Comparison of ENCODE assay signal across 24 cellular contexts in the genomic region with DNA sequence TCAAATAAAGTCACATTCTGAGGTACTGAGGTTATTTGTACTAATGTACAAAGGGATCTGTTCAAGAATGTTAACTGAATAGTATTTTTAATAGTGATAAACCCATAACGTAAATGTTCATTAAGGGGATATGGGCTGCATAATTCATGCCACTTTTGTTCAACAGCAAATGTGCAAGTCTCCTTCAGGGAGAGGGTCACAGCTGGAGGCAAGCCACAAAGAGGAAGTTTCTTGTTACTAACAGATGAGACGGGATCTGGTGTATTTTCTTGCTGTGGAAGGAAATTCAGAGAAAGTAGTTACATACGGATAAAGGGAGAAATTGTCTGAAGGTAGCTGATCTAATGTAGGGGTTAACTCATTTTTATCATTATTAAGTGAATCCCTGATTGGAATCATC. TPM values are rescaled to one million over a fixed set of nuclear protein-coding genes. Genes with fewer than 3 reads are reported as not detected.
A peak's percentile ranks its signal among the peaks of the same experiment; 100 is the strongest.
DNase-seq lines count a peak whose midpoint lies in the region; ATAC-seq and TF ChIP-seq lines count a peak whose summit lies in the region.
"Had no signal": no experiment of that assay in that cellular context is flagged by ENCODE, and none has a peak within 500 bp of the region (broad histone marks: within the 10 kb centered on the region; RNA-seq: fewer than 3 reads in every experiment).

No MANE protein-coding gene starts in this region.

- peaks cover 33% of the 10 kb centered on the region for H3K36me3 ChIP-seq in GM23338 (ENCODE audit: insufficient read depth)
- H3K36me3 ChIP-seq: HAP-1, MG63, SJCRH30 had no signal

- H3K4me3 Mint-ChIP-seq in GM23338 (no peak overlapping the region), osteocyte (ENCODE audit: unreplicated experiment) (no peak overlapping the region), HFFc6 (no peak overlapping the region)
- H3K4me3 Mint-ChIP-seq: CD4-positive, alpha-beta memory T cell had no signal

- no peaks in the 10 kb centered on the region for H3K9me2 ChIP-seq in GM23338 (ENCODE audit: insufficient read depth)

- no peaks in the 10 kb centered on the region for H3K27me3 Mint-ChIP-seq in GM23338 (ENCODE audit: insufficient read depth, low read depth, poor library complexity)
- no peaks in the 10 kb centered on the region for H3K27me3 Mint-ChIP-seq in osteocyte (ENCODE audit: unreplicated experiment)
- no peaks in the 10 kb centered on the region; the same call in 1 of the 2 replicates for H3K27me3 Mint-ChIP-seq in HFFc6 (ENCODE audit: insufficient read depth)
- H3K27me3 Mint-ChIP-seq: CD4-positive, alpha-beta memory T cell had no signal

- H3K36me3 Mint-ChIP-seq in GM23338 (ENCODE audit: low read depth) (peaks cover 62% of the 10 kb centered on the region), osteocyte (ENCODE audit: unreplicated experiment) (no peaks in the 10 kb centered on the region), HFFc6 (ENCODE audit: low read depth) (peaks cover 4% of the 10 kb centered on the region)
- H3K36me3 Mint-ChIP-seq: CD4-positive, alpha-beta memory T cell had no signal

- no peak for DNase-seq in GM23338 (ENCODE audit: low spot score)
- peak; percentile 85 for DNase-seq in MV-4-11 (lab: John Stamatoyannopoulos, UW)
- peak; percentile 46 for DNase-seq in SKM-1 treated with dmso at 0.1 percent for 144 hours (lab: John Stamatoyannopoulos, UW; ENCODE audit: unreplicated experiment)
- no peak for DNase-seq in osteocyte (ENCODE audit: extremely low spot score, unreplicated experiment)
- DNase-seq in left cardiac atrium, result no peak
- no peak for DNase-seq in hepatic stellate cell (ENCODE audit: low spot score)
- no peak for DNase-seq in HFFc6
- DNase-seq: C1 segment of cervical spinal cord; CD4-positive, alpha-beta memory T cell; COR-L47; GOT3; MG63; NCI-H1105; NCI-H1436 treated with DMSO at 0.1 percent for 48 hours; NCI-H2029 treated with DMSO at 0.1 percent for 48 hours; NCI-H2227 treated with DMSO at 0.1 percent for 48 hours; NCI-H526 treated with DMSO at 0.1 percent for 48 hours; SJCRH30; T-helper 1 cell had no signal

- TF ChIP-seq CTCF in GM23338 (conservative IDR thresholded peaks at IDR 0.05; ENCODE audit: low read depth in 2 of 2) (no peak), osteocyte (IDR thresholded peaks at IDR 0.05) (no peak), HFFc6 (IDR thresholded peaks at IDR 0.05) (no peak)

- peaks cover 53% of the 10 kb centered on the region for H3K79me2 ChIP-seq in GM23338 (replicated peaks; ENCODE audit: insufficient read depth)

- no peak overlapping the region for H3K4me2 ChIP-seq in GM23338
- H3K4me2 ChIP-seq: A549 had no signal

- H3K27ac Mint-ChIP-seq in GM23338 (peak overlapping the region; percentile 43; the same call in 1 of the 2 replicates), osteocyte (ENCODE audit: unreplicated experiment) (peak overlapping the region; percentile 0), HFFc6 (no peak overlapping the region)
- H3K27ac Mint-ChIP-seq: CD4-positive, alpha-beta memory T cell had no signal

- peak overlapping the region; percentile 51; the same call in 1 of the 2 replicates for H3K27ac ChIP-seq in GM23338 (ENCODE audit: low read depth)
- H3K27ac ChIP-seq: SJCRH30 had no signal

- H3K9me3 Mint-ChIP-seq in GM23338, result no peaks in the 10 kb centered on the region
- H3K9me3 Mint-ChIP-seq in osteocyte (ENCODE audit: unreplicated experiment), result peaks cover 5% of the 10 kb centered on the region
- H3K9me3 Mint-ChIP-seq in HFFc6, result peaks cover 21% of the 10 kb centered on the region

- no peak overlapping the region for H3K4me3 ChIP-seq in GM23338
- H3K4me3 ChIP-seq: A549, GM12878, HAP-1, K562, MG63, SJCRH30 had no signal

- H3K27me3 ChIP-seq in GM23338 (ENCODE audit: insufficient read depth), result no peaks in the 10 kb centered on the region
- H3K27me3 ChIP-seq: MG63, SJCRH30 had no signal

- intact Hi-C loops in left cardiac atrium (cut with DNase I), result no loop called here

- H3K4me1 Mint-ChIP-seq in GM23338 (peaks cover 24% of the 10 kb centered on the region), osteocyte (ENCODE audit: unreplicated experiment) (peaks cover 21% of the 10 kb centered on the region), HFFc6 (ENCODE audit: low read depth) (peaks cover 17% of the 10 kb centered on the region)
- H3K4me1 Mint-ChIP-seq: CD4-positive, alpha-beta memory T cell had no signal

- peaks cover 14% of the 10 kb centered on the region for H3K4me1 ChIP-seq in GM23338 (ENCODE audit: insufficient read depth)
- H3K4me1 ChIP-seq: A549, HAP-1, SJCRH30 had no signal

- no peak overlapping the region for H2AFZ ChIP-seq in GM23338

- peaks cover 17% of the 10 kb centered on the region; the same call in 1 of the 2 replicates for H4K20me1 ChIP-seq in GM23338 (replicated peaks; ENCODE audit: insufficient read depth)

- ATAC-seq in GM23338 (no peak), left cardiac atrium (no peak)
- ATAC-seq: A549, GM12878, K562, SK-N-SH treated with all-trans-retinoic acid at 6 μM for 48 hours had no signal

- H3F3A ChIP-seq in GM23338 (replicated peaks; ENCODE audit: low read depth), result peaks cover 18% of the 10 kb centered on the region; the same call in 1 of the 2 replicates

TF ChIP-seq in GM23338, 12 proteins besides CTCF, POLR2A, EP300 and RAD21:
- TF ChIP-seq CREB1 (CRISPR knock-in tag; IDR thresholded peaks at IDR 0.05; ENCODE audit: low read depth) (no peak), POLR2AphosphoS5 (IDR thresholded peaks at IDR 0.05; ENCODE audit: low read depth) (peak; percentile 6; the same call in 1 of the 2 replicates)

RNA-seq across cellular contexts. Expression of a gene that starts 10.0 kb away (rescaled TPM):
- 111 and 124 TPM in 2 replicates for total RNA-seq in GM23338 (2014; rRNA removed; shearing (Covaris generic))
- 70.0 and 70.9 TPM in 2 replicates for polyA plus RNA-seq in GM23338 (2016; fragmentation: Nextera tagmentation; extraction: Ambion mirVana)
- total RNA-seq in osteocyte (not detected in 2 replicates), left cardiac atrium (not detected)
- total RNA-seq in HFFc6 (2021; fragmentation: NEBNext Ultra II Directional; extraction: Animal tissue kit (Norgen Biotek cat#: 25700)), result not detected
- total RNA-seq: CD4-positive, alpha-beta memory T cell; SJCRH30 had no signal
- polyA plus RNA-seq: A549; CD4-positive, alpha-beta memory T cell; GM12878 had no signal

Comparison
In these comparisons a context has a peak if more than half of its experiments do, and no peak if none do; other contexts are left out.
1. DNase-seq: peak in MV-4-11 (single experiment) and SKM-1 treated with dmso at 0.1 percent for 144 hours (single experiment); none in GM23338 (single experiment), osteocyte (single experiment), left cardiac atrium (single experiment), hepatic stellate cell (single experiment) and HFFc6 (single experiment).
2. RNA of a gene that starts 10.0 kb away (total RNA-seq): 111 to 124 TPM in GM23338; not detected in left cardiac atrium, not detected in osteocyte and not detected in HFFc6; every median in the first group is over 100 times any median in the second.